In genomic region chr15:33561407-33561806, GRCh38 we compare ENCODE assay signal across 29 cellular contexts.
"Had no signal": no experiment of that assay in that cellular context is flagged by ENCODE, and none has a peak within 500 bp of the region (broad histone marks: within the 10 kb centered on the region; RNA-seq: fewer than 3 reads in every experiment).

No MANE protein-coding gene starts in this region.

- H3K9ac ChIP-seq: neural progenitor cell had no signal

- H3K4me2 ChIP-seq: neural progenitor cell had no signal

- H3K4me3 Mint-ChIP-seq: memory B cell; mesothelial cell of epicardium; naive B cell; natural killer cell treated with Interleukin-12 subunit alpha and Interleukin-12 subunit beta and Interleukin-15 and Interleukin-18, amount 100 ng/mL, for 72 hours; neural progenitor cell; stimulated activated naive B cell treated with anti-CD40 and anti-IgM and Interleukin-4, amounts not matched to agents 10 μg/mL and 1 μg/mL and 100 μg/mL, for 72 hours; stimulated activated naive CD8-positive, alpha-beta T cell treated with anti-CD3 and anti-CD28 coated beads, Interleukin-15, Interleukin-2, amounts not matched to agents 100 ng/mL and 50 ng/mL, for 24 hours had no signal

- FAIRE-seq: keratinocyte, small intestine, urothelium cell line had no signal

- H3K4me1 Mint-ChIP-seq: memory B cell; mesothelial cell of epicardium; naive B cell; stimulated activated naive B cell treated with anti-CD40 and anti-IgM and Interleukin-4, amounts not matched to agents 10 μg/mL and 1 μg/mL and 100 μg/mL, for 72 hours had no signal

- ATAC-seq: heart right ventricle; left lobe of liver; mucosa of descending colon; natural killer cell treated with Interleukin-12 subunit alpha and Interleukin-12 subunit beta and Interleukin-15 and Interleukin-18, amount 100 ng/mL, for 72 hours; right cardiac atrium; stimulated activated naive B cell treated with anti-CD40 and anti-IgM and Interleukin-4, amounts not matched to agents 10 μg/mL and 1 μg/mL and 100 μg/mL, for 72 hours had no signal

- H3K36me3 Mint-ChIP-seq: memory B cell; mesothelial cell of epicardium; naive B cell; natural killer cell treated with Interleukin-12 subunit alpha and Interleukin-12 subunit beta and Interleukin-15 and Interleukin-18, amount 100 ng/mL, for 72 hours; neural progenitor cell; stimulated activated naive B cell treated with anti-CD40 and anti-IgM and Interleukin-4, amounts not matched to agents 10 μg/mL and 1 μg/mL and 100 μg/mL, for 72 hours had no signal

- DNase-seq: dermis blood vessel endothelial cell; effector memory CD4-positive, alpha-beta T cell; erythroblast; esophagus squamous epithelium; foreskin melanocyte; glutamatergic neuron; heart right ventricle; hippocampal formation; mucosa of descending colon; naive B cell; right cardiac atrium; small intestine; stimulated activated CD4-positive, alpha-beta T cell treated with anti-CD3 and anti-CD28 coated beads, Interleukin-15, amount 100 ng/mL, for 24 hours; stimulated activated CD4-positive, alpha-beta T cell treated with anti-CD3 and anti-CD28 coated beads, Interleukin-2, amount 100 ng/mL, for 48 hours; stimulated activated naive B cell treated with anti-CD40 and anti-IgM and Interleukin-4, amounts not matched to agents 10 μg/mL and 1 μg/mL and 100 μg/mL, for 72 hours; upper lobe of left lung had no signal

- H3K9me3 ChIP-seq: esophagus squamous epithelium, mucosa of descending colon, prostate gland, thoracic aorta, tibial nerve, upper lobe of left lung had no signal

- H3K27me3 ChIP-seq: esophagus squamous epithelium, neural progenitor cell, tibial nerve, upper lobe of left lung had no signal

- H3K27ac ChIP-seq: coronary artery, esophagus squamous epithelium, heart right ventricle, neural progenitor cell, prostate gland, thoracic aorta, tibial nerve, upper lobe of left lung had no signal

- H3K9me3 Mint-ChIP-seq: memory B cell, neural progenitor cell had no signal

- H2AFZ ChIP-seq: neural progenitor cell had no signal

- H3K36me3 ChIP-seq: esophagus squamous epithelium, heart right ventricle, neural progenitor cell, prostate gland, thoracic aorta, tibial nerve, upper lobe of left lung had no signal

- H3K27ac Mint-ChIP-seq: memory B cell; mesothelial cell of epicardium; naive B cell; natural killer cell treated with Interleukin-12 subunit alpha and Interleukin-12 subunit beta and Interleukin-15 and Interleukin-18, amount 100 ng/mL, for 72 hours; neural progenitor cell; stimulated activated naive CD8-positive, alpha-beta T cell treated with anti-CD3 and anti-CD28 coated beads, Interleukin-15, Interleukin-2, amounts not matched to agents 100 ng/mL and 50 ng/mL, for 24 hours had no signal

- H3K4me1 ChIP-seq: esophagus squamous epithelium, heart right ventricle, prostate gland, tibial nerve, upper lobe of left lung had no signal

- H3K4me3 ChIP-seq: coronary artery, esophagus squamous epithelium, heart right ventricle, lung, mucosa of descending colon, neural progenitor cell, prostate gland, thoracic aorta, tibial nerve, upper lobe of left lung had no signal
